10 cellular contexts compared by ENCODE assay signal in the genomic region with DNA sequence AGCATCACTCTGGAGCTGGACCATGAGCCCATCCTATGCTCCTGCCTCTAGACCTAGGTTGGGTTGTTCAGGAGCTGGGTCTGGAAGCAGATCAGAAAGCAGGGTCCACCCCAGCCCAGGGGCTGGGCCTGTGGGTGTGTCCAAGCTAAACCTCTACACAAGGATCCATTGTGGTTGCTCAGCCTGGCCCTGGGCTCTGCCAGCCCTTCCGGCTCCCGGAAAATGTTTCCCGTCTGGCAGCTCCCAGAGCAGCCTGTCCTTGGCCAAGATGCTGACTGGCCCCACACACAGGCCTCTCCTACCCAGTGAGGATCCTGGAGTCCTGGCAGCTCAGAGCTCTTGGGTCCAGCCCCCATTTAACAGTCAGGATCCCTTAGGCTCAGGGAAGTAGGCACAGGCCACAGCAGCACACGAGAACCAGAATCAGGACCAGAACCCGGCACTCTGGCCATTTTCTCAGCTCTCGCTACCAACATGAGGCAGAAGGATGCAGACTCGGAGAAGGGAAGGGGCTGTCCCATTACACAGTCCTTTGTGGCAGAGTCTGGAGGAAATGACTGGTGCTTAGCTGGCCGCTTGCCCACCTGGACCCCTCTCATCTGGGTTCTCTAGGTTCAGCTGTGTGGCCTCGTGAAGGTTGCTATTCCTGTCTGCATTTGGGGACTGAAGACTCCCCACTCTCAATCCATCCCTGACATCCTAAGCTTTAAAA. TPM values are rescaled to one million over a fixed set of nuclear protein-coding genes. Genes with fewer than 3 reads are reported as not detected.
DNase-seq lines count a peak whose midpoint lies in the region; ATAC-seq and TF ChIP-seq lines count a peak whose summit lies in the region.
"Had no signal": no experiment of that assay in that cellular context is flagged by ENCODE, and none has a peak within 500 bp of the region (broad histone marks: within the 10 kb centered on the region; RNA-seq: fewer than 3 reads in every experiment).

No MANE protein-coding gene starts in this region.

- 0 to 48% methylated on average over 4 to 9 of the region's 9 CpGs for WGBS in body of pancreas, 2 donors
- WGBS in right lobe of liver (ENCODE audit: insufficient coverage, low coverage, low lambda C conversion rate, missing lambda C conversion rate), result no CpG with 5 or more reads among the region's 9 CpGs

- peak overlapping the region in 3 of 4 donors; percentile 5 to 72 (median 61) for H3K27ac ChIP-seq in body of pancreas
- H3K27ac ChIP-seq in right lobe of liver, result peak overlapping the region in 1 of 3 donors; percentile 33
- H3K27ac ChIP-seq in temporal lobe (ENCODE audit: low read depth, low read length), result peak overlapping the region; percentile 47

- peaks cover 1% of the 10 kb centered on the region for H3K36me3 Mint-ChIP-seq in chondrocyte (ENCODE audit: low read depth)
- H3K36me3 Mint-ChIP-seq: naive thymus-derived CD4-positive, alpha-beta T cell had no signal

- TF ChIP-seq CTCF in body of pancreas (IDR thresholded peaks at IDR 0.05) (no peak), right lobe of liver (IDR thresholded peaks at IDR 0.05) (no peak), chondrocyte (IDR thresholded peaks at IDR 0.05) (no peak)

- no peak overlapping the region for H3K4me3 Mint-ChIP-seq in stimulated activated naive CD8-positive, alpha-beta T cell treated with anti-CD3 and anti-CD28 coated beads, Interleukin-15, amount 100 ng/mL, for 72 hours
- no peak overlapping the region for H3K4me3 Mint-ChIP-seq in chondrocyte (ENCODE audit: unreplicated experiment)
- H3K4me3 Mint-ChIP-seq: effector memory CD8-positive, alpha-beta T cell had no signal

- no peak overlapping the region for H3K4me3 ChIP-seq in body of pancreas
- no peak overlapping the region for H3K4me3 ChIP-seq in right lobe of liver

- H3K9me3 Mint-ChIP-seq in stimulated activated naive CD8-positive, alpha-beta T cell treated with anti-CD3 and anti-CD28 coated beads, Interleukin-15, amount 100 ng/mL, for 72 hours, result no peaks in the 10 kb centered on the region
- H3K9me3 Mint-ChIP-seq in chondrocyte (ENCODE audit: low read depth), result peaks cover 6% of the 10 kb centered on the region
- H3K9me3 Mint-ChIP-seq: effector memory CD8-positive, alpha-beta T cell; naive thymus-derived CD4-positive, alpha-beta T cell had no signal

- H3K9me3 ChIP-seq in body of pancreas (no peaks in the 10 kb centered on the region), right lobe of liver (no peaks in the 10 kb centered on the region)

- H3K36me3 ChIP-seq in body of pancreas (replicated peaks in 1 of 2; ENCODE audit: insufficient read depth in 1 of 2, low read depth in 2 of 2), result no peaks in the 10 kb centered on the region
- H3K36me3 ChIP-seq in right lobe of liver, result no peaks in the 10 kb centered on the region

- no peaks in the 10 kb centered on the region for H3K27me3 Mint-ChIP-seq in stimulated activated naive CD8-positive, alpha-beta T cell treated with anti-CD3 and anti-CD28 coated beads, Interleukin-15, amount 100 ng/mL, for 72 hours
- peaks cover 5% of the 10 kb centered on the region for H3K27me3 Mint-ChIP-seq in chondrocyte (ENCODE audit: low read depth)
- H3K27me3 Mint-ChIP-seq: effector memory CD8-positive, alpha-beta T cell had no signal

- peaks cover 18% of the 10 kb centered on the region for H3K4me1 Mint-ChIP-seq in stimulated activated naive CD8-positive, alpha-beta T cell treated with anti-CD3 and anti-CD28 coated beads, Interleukin-15, amount 100 ng/mL, for 72 hours
- H3K4me1 Mint-ChIP-seq in chondrocyte (ENCODE audit: low read depth), result peaks cover 41% of the 10 kb centered on the region

- intact Hi-C loops in body of pancreas (cut with DNase I) (loop anchor here (5.0 to 10.0 kb wide), 2 partner anchors 253 to 345 kb away; no protein-coding TSS in a partner anchor), right lobe of liver (cut with DNase I) (loop anchor here (5.0 to 10.0 kb wide), 2 partner anchors 253 to 345 kb away; no protein-coding TSS in a partner anchor)

- no peak overlapping the region for H3K27ac Mint-ChIP-seq in stimulated activated naive CD8-positive, alpha-beta T cell treated with anti-CD3 and anti-CD28 coated beads, Interleukin-15, amount 100 ng/mL, for 72 hours
- no peak overlapping the region for H3K27ac Mint-ChIP-seq in chondrocyte (ENCODE audit: unreplicated experiment)

- peak; percentile 37 to 67 (median 46) for DNase-seq in body of pancreas
- DNase-seq in right lobe of liver, result peak in 1 of 3 donors; percentile 48
- no peak for DNase-seq in NCI-H524 (lab: John Stamatoyannopoulos, UW)
- no peak for DNase-seq in stimulated activated naive CD8-positive, alpha-beta T cell treated with anti-CD3 and anti-CD28 coated beads, Interleukin-15, amount 100 ng/mL, for 72 hours
- no peak for DNase-seq in chondrocyte (ENCODE audit: low spot score)
- no peak for DNase-seq in amniotic stem cell (lab: John Stamatoyannopoulos, UW)

- H3K27me3 ChIP-seq in body of pancreas (no peaks in the 10 kb centered on the region), right lobe of liver (no peaks in the 10 kb centered on the region)

- peaks cover 48% of the 10 kb centered on the region for H3K4me1 ChIP-seq in body of pancreas
- H3K4me1 ChIP-seq in right lobe of liver, result peaks cover 0 to 41% (median 6%) of the 10 kb centered on the region in 4 donors

- TF ChIP-seq POLR2A in body of pancreas (IDR thresholded peaks at IDR 0.05) (no peak), right lobe of liver (IDR thresholded peaks at IDR 0.05) (no peak)

- peak; percentile 2 for ATAC-seq in HG02798 (IDR thresholded peaks at IDR 0.05; ENCODE audit: poor library complexity, unreplicated experiment)
- ATAC-seq in body of pancreas, result peak; percentile 47
- peak in 3 of 4 donors; percentile 3 to 34 (median 4) for ATAC-seq in right lobe of liver
- ATAC-seq in stimulated activated naive CD8-positive, alpha-beta T cell treated with anti-CD3 and anti-CD28 coated beads, Interleukin-15, amount 100 ng/mL, for 72 hours, result no peak

RNA-seq across cellular contexts. Expression of a gene that starts 35.4 kb away (rescaled TPM):
- total RNA-seq in body of pancreas (1 to 10 TPM; 7.3 to 8.0 TPM), right lobe of liver (10 to 100 TPM; 10.8 to 25.9 (median 17.8) TPM), temporal lobe (42.8 TPM), chondrocyte (38.7 to 69.5 TPM (median 66.8 TPM) in 3 replicates)

RNA-seq across cellular contexts. Expression of a gene that starts 40.5 kb away (rescaled TPM):
- 1 to 10 TPM; 2.0 to 2.1 TPM for total RNA-seq in body of pancreas
- total RNA-seq in right lobe of liver, result 1 to 10 TPM; 2.6 to 5.1 (median 3.5) TPM
- total RNA-seq in temporal lobe, result not detected
- 0.32 TPM in 1 of 3 replicates, not detected in the others for total RNA-seq in chondrocyte

Comparison
In these comparisons a context has a peak if more than half of its experiments do, and no peak if none do; other contexts are left out.
1. DNase-seq: peak in body of pancreas (4 of 4); none in NCI-H524 (0 of 2), stimulated activated naive CD8-positive, alpha-beta T cell treated with anti-CD3 and anti-CD28 coated beads, Interleukin-15, amount 100 ng/mL, for 72 hours (0 of 2), chondrocyte (single experiment) and amniotic stem cell (single experiment).